ENCODE assay signal across 1 cellular context in the genomic region with DNA sequence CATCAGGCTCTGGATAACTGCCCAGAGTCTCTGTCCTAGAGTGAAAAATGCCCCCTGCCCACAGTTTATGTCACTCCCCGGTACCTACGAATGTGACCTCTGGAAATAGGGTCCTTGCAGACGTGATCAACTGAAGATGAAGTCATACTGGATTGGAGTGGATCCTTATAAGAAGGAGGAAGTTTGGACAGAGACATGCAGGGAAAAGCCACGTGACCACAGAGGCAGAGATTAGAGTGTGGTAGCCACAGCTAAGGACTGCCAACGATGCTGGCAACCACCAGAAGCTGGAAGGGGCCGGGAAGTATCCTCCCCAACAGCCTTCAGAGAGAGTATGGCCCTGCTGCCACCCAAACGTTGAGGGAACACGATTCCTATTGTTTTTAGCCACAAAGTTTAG.
TF ChIP-seq lines count a peak whose summit lies in the region.

No MANE protein-coding gene starts in this region.

TF ChIP-seq in IMR-90, 13 proteins besides CTCF, POLR2A, EP300 and RAD21 (continued from another document):
- TF ChIP-seq USF2 (IDR thresholded peaks at IDR 0.05; ENCODE audit: low read depth, low read length) (peak; percentile 59), CEBPB (IDR thresholded peaks at IDR 0.05; ENCODE audit: low read depth, low read length) (no peak)
